Comparison of ENCODE assay signal across 16 cellular contexts in the genomic region with DNA sequence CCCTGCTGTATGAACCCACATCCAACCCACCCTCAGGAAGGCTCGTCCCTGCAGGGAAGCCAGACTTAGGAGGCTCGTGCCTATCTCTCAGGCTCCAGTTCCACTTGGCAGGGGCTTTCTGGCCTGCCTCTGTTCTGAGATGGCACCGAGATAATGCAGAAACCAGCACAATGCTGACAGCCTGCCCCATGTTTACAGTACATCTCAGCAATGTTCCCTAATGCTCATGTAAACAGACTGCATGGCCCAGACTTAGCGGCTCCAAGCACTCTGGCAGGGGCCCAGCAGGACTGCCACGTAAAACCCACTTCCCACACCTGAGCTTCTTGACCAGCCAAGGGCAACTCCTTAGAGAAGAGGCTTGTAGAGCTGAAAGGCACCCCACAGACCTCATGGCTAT.
DNase-seq lines count a peak whose midpoint lies in the region; ATAC-seq, FAIRE-seq and TF ChIP-seq lines count a peak whose summit lies in the region.
"Had no signal": no experiment of that assay in that cellular context is flagged by ENCODE, and none has a peak within 500 bp of the region (broad histone marks: within the 10 kb centered on the region; RNA-seq: fewer than 3 reads in every experiment).

No MANE protein-coding gene starts in this region.

- H3K9me3 ChIP-seq in prostate gland = no peaks in the 10 kb centered on the region
- H3K9me3 ChIP-seq in vagina = no peaks in the 10 kb centered on the region
- H3K9me3 ChIP-seq: psoas muscle had no signal

- H3K27me3 ChIP-seq in prostate gland (replicated peaks; ENCODE audit: insufficient read depth) (no peaks in the 10 kb centered on the region), vagina (no peaks in the 10 kb centered on the region)

- no peak for ATAC-seq in GM21515 (IDR thresholded peaks at IDR 0.05; ENCODE audit: unreplicated experiment)
- ATAC-seq: activated T-helper 17 cell treated with anti-CD3 and anti-CD28 coated beads, Interleukin-2, amount 50 U/mL, for 72 hours; natural killer cell treated with Interleukin-12 subunit alpha and Interleukin-12 subunit beta and Interleukin-15 and Interleukin-18, amount 100 ng/mL, for 72 hours; psoas muscle had no signal

- intact Hi-C loops in prostate gland (cut with DNase I) (loop anchor here (5.0 to 10.0 kb wide), 2 partner anchors 74 to 94 kb away; no protein-coding TSS in a partner anchor), vagina (cut with DNase I) (no loop called here)

- TF ChIP-seq POLR2A in prostate gland (IDR thresholded peaks at IDR 0.05) (no peak), vagina (IDR thresholded peaks at IDR 0.05) (no peak), GM12891 (IDR thresholded peaks at IDR 0.05; ENCODE audit: low read depth, low read length) (no peak)

- H3K4me1 ChIP-seq in prostate gland (replicated peaks) (peaks cover 4% of the 10 kb centered on the region), vagina (no peaks in the 10 kb centered on the region)
- H3K4me1 ChIP-seq: psoas muscle had no signal

- peak overlapping the region; percentile 42 to 46 for H3K27ac ChIP-seq in prostate gland
- no peak overlapping the region for H3K27ac ChIP-seq in vagina
- H3K27ac ChIP-seq: psoas muscle, WERI-Rb-1 had no signal

- DNase-seq in DMS153 treated with DMSO at 0.1 percent for 48 hours (lab: John Stamatoyannopoulos, UW; ENCODE audit: unreplicated experiment) (peak; percentile 58), NCI-H128 (lab: John Stamatoyannopoulos, UW; ENCODE audit: unreplicated experiment) (peak; percentile 29), NCI-H748 treated with DMSO at 0.1 percent for 48 hours (lab: John Stamatoyannopoulos, UW) (peak; percentile 87), prostate gland (ENCODE audit: low spot score) (peak; percentile 94), vagina (ENCODE audit: extremely low spot score in 2 of 2) (no peak), GM12891 (ENCODE audit: insufficient read length, low spot score) (no peak)
- DNase-seq: activated CD8-positive, alpha-beta memory T cell treated with anti-CD3 and anti-CD28 coated beads for 24 hours; amniotic stem cell; DMS79; foreskin fibroblast; Karpas-422; psoas muscle; WERI-Rb-1 had no signal

- H3K36me3 ChIP-seq in prostate gland (no peaks in the 10 kb centered on the region), vagina (no peaks in the 10 kb centered on the region)
- H3K36me3 ChIP-seq: WERI-Rb-1 had no signal

- 7% methylated on average over 5 of the region's 5 CpGs for WGBS in prostate gland

- TF ChIP-seq CTCF in prostate gland (IDR thresholded peaks at IDR 0.05) = no peak
- TF ChIP-seq CTCF in vagina (IDR thresholded peaks at IDR 0.05) = no peak

- FAIRE-seq in GM12891 (lab: Jason Lieb, UNC) = no peak

- no peak overlapping the region for H3K4me3 ChIP-seq in prostate gland
- H3K4me3 ChIP-seq in vagina = no peak overlapping the region
- H3K4me3 ChIP-seq: psoas muscle had no signal

TF ChIP-seq in GM12891, 5 proteins besides CTCF, POLR2A, EP300 and RAD21:
- no peak for TF ChIP-seq PAX5 (IDR thresholded peaks at IDR 0.05; ENCODE audit: insufficient read depth, low read length, severe bottlenecking)
- no peak for TF ChIP-seq POU2F2 (IDR thresholded peaks at IDR 0.05; ENCODE audit: low read depth, low read length)
- TF ChIP-seq POLR2AphosphoS5 (IDR thresholded peaks at IDR 0.05; ENCODE audit: low read depth, low read length) = no peak
- TF ChIP-seq SPI1 (IDR thresholded peaks at IDR 0.05; ENCODE audit: low read depth, low read length) = no peak
- TF ChIP-seq TAF1 (IDR thresholded peaks at IDR 0.05; ENCODE audit: low read depth, low read length) = no peak

Comparison
In these comparisons a context has a peak if more than half of its experiments do, and no peak if none do; other contexts are left out.
1. DNase-seq: peak in DMS153 treated with DMSO at 0.1 percent for 48 hours (single experiment), NCI-H128 (single experiment), NCI-H748 treated with DMSO at 0.1 percent for 48 hours (single experiment) and prostate gland (single experiment); none in vagina (0 of 2) and GM12891 (single experiment).